Comparison of ENCODE assay signal across 22 cellular contexts in genomic region chr2:241121008-241121407, GRCh38.
"Had no signal": no experiment of that assay in that cellular context is flagged by ENCODE, and none has a peak within 500 bp of the region (broad histone marks: within the 10 kb centered on the region; RNA-seq: fewer than 3 reads in every experiment).

No MANE protein-coding gene starts in this region.

- H3K27me3 Mint-ChIP-seq: activated CD8-positive, alpha-beta memory T cell treated with anti-CD3 and anti-CD28 coated beads, Interleukin-2, amount 10 ng/mL, durations not matched to agents 7 days and 5 days; activated naive CD4-positive, alpha-beta T cell treated with anti-CD3 and anti-CD28 coated beads, Interleukin-2, amount 50 U/mL, for 24 hours; activated T-cell treated with anti-CD3 and anti-CD28 coated beads, Interleukin-2, amount 50 U/mL, for 24 hours; brain; central memory CD8-positive, alpha-beta T cell had no signal

- H3K4me3 Mint-ChIP-seq: activated CD8-positive, alpha-beta memory T cell treated with anti-CD3 and anti-CD28 coated beads, Interleukin-2, amount 10 ng/mL, durations not matched to agents 7 days and 5 days; activated naive CD4-positive, alpha-beta T cell treated with anti-CD3 and anti-CD28 coated beads, Interleukin-2, amount 50 U/mL, for 24 hours; activated T-cell treated with anti-CD3 and anti-CD28 coated beads, Interleukin-2, amount 50 U/mL, for 24 hours; brain; central memory CD8-positive, alpha-beta T cell; T-helper 1 cell treated with Interleukin-12 subunit alpha and Interleukin-12 subunit beta and Interleukin-4 antibody, amounts not matched to agents 30 μg/mL and 1 μg/mL, for 36 hours; WTC11 had no signal

- DNase-seq: activated CD4-positive, alpha-beta T cell treated with anti-CD3 and anti-CD28 coated beads, Interleukin-2, amount 50 U/mL, for 1 hour; activated CD4-positive, CD25-positive, alpha-beta regulatory T cell treated with anti-CD3 and anti-CD28 coated beads, Interleukin-2, amount 50 U/mL, for 72 hours; activated CD8-positive, alpha-beta memory T cell treated with anti-CD3 and anti-CD28 coated beads, Interleukin-2, amount 10 ng/mL, durations not matched to agents 7 days and 5 days; activated gamma-delta T cell treated with Interleukin-2 at 50 U/mL for 16 hours; activated T-cell treated with anti-CD3 and anti-CD28 coated beads, Interleukin-2, amount 50 U/mL, for 24 hours; amygdala; NCI-H1048; NCI-H146; NCI-H187 treated with DMSO at 0.1 percent for 48 hours; NCI-H2081 treated with DMSO at 0.1 percent for 48 hours; NCI-H446; NCI-H524; PC-3; SHP77 treated with DMSO at 0.1 percent for 48 hours; T-helper 9 cell had no signal

- H3K27ac Mint-ChIP-seq: activated CD8-positive, alpha-beta memory T cell treated with anti-CD3 and anti-CD28 coated beads, Interleukin-2, amount 10 ng/mL, durations not matched to agents 7 days and 5 days; activated naive CD4-positive, alpha-beta T cell treated with anti-CD3 and anti-CD28 coated beads, Interleukin-2, amount 50 U/mL, for 24 hours; activated T-helper 2 cell treated with anti-CD3 and anti-CD28 coated beads, Interferon-gamma antibody, Interleukin-2, Interleukin-4, amounts not matched to agents 10 μg/mL and 5 μg/mL and 100 μg/mL, durations not matched to agents 14 hours and 24 hours and 36 hours; brain; T-helper 1 cell treated with Interleukin-12 subunit alpha and Interleukin-12 subunit beta and Interleukin-4 antibody, amounts not matched to agents 30 μg/mL and 1 μg/mL, for 36 hours; WTC11 had no signal

- H3K4me1 Mint-ChIP-seq: activated naive CD4-positive, alpha-beta T cell treated with anti-CD3 and anti-CD28 coated beads, Interleukin-2, amount 50 U/mL, for 24 hours; brain; WTC11 had no signal

- H3K27ac ChIP-seq: KMS-11 had no signal

- ATAC-seq: activated CD8-positive, alpha-beta memory T cell treated with anti-CD3 and anti-CD28 coated beads, Interleukin-2, amount 10 ng/mL, durations not matched to agents 7 days and 5 days; PC-3; WTC11 had no signal

- H3K9me3 Mint-ChIP-seq: activated naive CD4-positive, alpha-beta T cell treated with anti-CD3 and anti-CD28 coated beads, Interleukin-2, amount 50 U/mL, for 24 hours; activated T-helper 2 cell treated with anti-CD3 and anti-CD28 coated beads, Interferon-gamma antibody, Interleukin-2, Interleukin-4, amounts not matched to agents 10 μg/mL and 5 μg/mL and 100 μg/mL, durations not matched to agents 14 hours and 24 hours and 36 hours; brain; central memory CD8-positive, alpha-beta T cell had no signal
